Comparison of ENCODE assay signal across 1 cellular context in genomic region chr6:31366693-31367470, GRCh38.
TF ChIP-seq lines count a peak whose summit lies in the region.

No MANE protein-coding gene starts in this region.

TF ChIP-seq in HepG2, 621 proteins besides CTCF, POLR2A, EP300 and RAD21 (continued from another document):
- TF ChIP-seq AGO2 (optimal IDR thresholded peaks at IDR 0.05; ENCODE audit: low read depth, low read length) (no peak), SOX5 (CRISPR knock-in tag; IDR thresholded peaks at IDR 0.05; ENCODE audit: borderline replicate concordance) (peak; percentile 43; the same call in 1 of the 2 replicates)
TF ChIP-seq in HepG2: peak in this region for 100.
